1 cellular context compared by ENCODE assay signal in the genomic region with DNA sequence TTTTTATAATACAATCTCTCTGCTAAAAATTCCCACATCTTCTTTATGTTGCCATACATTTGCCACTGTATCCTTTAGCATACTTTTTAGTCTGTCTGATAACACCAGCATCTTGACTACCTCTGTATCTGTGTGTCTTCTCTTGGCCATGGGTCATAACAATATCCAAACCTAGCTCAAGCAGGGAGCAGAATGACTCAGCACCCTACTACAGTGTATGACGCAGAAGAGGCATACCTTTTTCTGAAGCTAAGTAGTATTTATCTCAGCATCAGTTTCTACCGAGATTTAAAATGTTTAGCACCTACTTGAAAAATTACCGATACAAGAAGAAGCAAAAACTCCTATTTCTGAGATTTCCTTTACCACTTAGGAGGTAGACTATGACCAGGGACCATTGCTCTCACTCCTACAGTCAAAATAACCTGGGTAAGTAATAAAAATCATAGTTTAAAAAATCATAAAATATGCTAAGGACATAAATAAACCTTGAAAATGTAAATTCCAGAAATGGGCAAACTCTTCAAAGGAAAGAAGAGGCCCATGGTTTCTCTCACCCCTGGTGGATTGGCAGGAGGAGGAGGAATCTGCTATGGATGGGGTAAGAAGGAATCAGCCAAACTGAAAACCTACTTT.
TF ChIP-seq lines count a peak whose summit lies in the region.

No MANE protein-coding gene starts in this region.

TF ChIP-seq in K562, 482 proteins besides CTCF, POLR2A, EP300 and RAD21 (continued from another document):
- TF ChIP-seq MAFG (tag; conservative IDR thresholded peaks at IDR 0.05) (peak; percentile 32; the same call in 1 of the 2 replicates), NFE2L1 (tag; IDR thresholded peaks at IDR 0.05; ENCODE audit: borderline replicate concordance, low read depth) (peak; percentile 20; the same call in 1 of the 2 replicates), DMBX1 (CRISPR knock-in tag; IDR thresholded peaks at IDR 0.05; ENCODE audit: borderline replicate concordance) (no peak), SRSF9 (IDR thresholded peaks at IDR 0.05; ENCODE audit: borderline replicate concordance, low read depth, low read length) (no peak), SMARCE1 (IDR thresholded peaks at IDR 0.05) (no peak), HCFC1 (IDR thresholded peaks at IDR 0.05; ENCODE audit: low read depth, low read length) (no peak), SIN3B (IDR thresholded peaks at IDR 0.05; ENCODE audit: low read depth) (no peak), ZNF184 (CRISPR knock-in tag; IDR thresholded peaks at IDR 0.05) (no peak), RBM34 (IDR thresholded peaks at IDR 0.05; ENCODE audit: borderline replicate concordance, insufficient read depth, low read length) (no peak), ZNF263 (CRISPR knock-in tag; IDR thresholded peaks at IDR 0.05; ENCODE audit: borderline replicate concordance) (no peak), GTF2A2 (tag; IDR thresholded peaks at IDR 0.05) (no peak), MBD2 (IDR thresholded peaks at IDR 0.05; ENCODE audit: borderline replicate concordance, low read depth) (no peak), ZNF316 (IDR thresholded peaks at IDR 0.05) (peak; percentile 33), EWSR1 (IDR thresholded peaks at IDR 0.05; ENCODE audit: borderline replicate concordance, low read depth, partially characterized antibody) (no peak)
- TF ChIP-seq, protein P1, sequence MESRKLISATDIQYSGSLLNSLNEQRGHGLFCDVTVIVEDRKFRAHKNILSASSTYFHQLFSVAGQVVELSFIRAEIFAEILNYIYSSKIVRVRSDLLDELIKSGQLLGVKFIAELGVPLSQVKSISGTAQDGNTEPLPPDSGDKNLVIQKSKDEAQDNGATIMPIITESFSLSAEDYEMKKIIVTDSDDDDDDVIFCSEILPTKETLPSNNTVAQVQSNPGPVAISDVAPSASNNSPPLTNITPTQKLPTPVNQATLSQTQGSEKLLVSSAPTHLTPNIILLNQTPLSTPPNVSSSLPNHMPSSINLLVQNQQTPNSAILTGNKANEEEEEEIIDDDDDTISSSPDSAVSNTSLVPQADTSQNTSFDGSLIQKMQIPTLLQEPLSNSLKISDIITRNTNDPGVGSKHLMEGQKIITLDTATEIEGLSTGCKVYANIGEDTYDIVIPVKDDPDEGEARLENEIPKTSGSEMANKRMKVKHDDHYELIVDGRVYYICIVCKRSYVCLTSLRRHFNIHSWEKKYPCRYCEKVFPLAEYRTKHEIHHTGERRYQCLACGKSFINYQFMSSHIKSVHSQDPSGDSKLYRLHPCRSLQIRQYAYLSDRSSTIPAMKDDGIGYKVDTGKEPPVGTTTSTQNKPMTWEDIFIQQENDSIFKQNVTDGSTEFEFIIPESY (CRISPR knock-in tag; IDR thresholded peaks at IDR 0.05), result no peak
- TF ChIP-seq, protein P2, sequence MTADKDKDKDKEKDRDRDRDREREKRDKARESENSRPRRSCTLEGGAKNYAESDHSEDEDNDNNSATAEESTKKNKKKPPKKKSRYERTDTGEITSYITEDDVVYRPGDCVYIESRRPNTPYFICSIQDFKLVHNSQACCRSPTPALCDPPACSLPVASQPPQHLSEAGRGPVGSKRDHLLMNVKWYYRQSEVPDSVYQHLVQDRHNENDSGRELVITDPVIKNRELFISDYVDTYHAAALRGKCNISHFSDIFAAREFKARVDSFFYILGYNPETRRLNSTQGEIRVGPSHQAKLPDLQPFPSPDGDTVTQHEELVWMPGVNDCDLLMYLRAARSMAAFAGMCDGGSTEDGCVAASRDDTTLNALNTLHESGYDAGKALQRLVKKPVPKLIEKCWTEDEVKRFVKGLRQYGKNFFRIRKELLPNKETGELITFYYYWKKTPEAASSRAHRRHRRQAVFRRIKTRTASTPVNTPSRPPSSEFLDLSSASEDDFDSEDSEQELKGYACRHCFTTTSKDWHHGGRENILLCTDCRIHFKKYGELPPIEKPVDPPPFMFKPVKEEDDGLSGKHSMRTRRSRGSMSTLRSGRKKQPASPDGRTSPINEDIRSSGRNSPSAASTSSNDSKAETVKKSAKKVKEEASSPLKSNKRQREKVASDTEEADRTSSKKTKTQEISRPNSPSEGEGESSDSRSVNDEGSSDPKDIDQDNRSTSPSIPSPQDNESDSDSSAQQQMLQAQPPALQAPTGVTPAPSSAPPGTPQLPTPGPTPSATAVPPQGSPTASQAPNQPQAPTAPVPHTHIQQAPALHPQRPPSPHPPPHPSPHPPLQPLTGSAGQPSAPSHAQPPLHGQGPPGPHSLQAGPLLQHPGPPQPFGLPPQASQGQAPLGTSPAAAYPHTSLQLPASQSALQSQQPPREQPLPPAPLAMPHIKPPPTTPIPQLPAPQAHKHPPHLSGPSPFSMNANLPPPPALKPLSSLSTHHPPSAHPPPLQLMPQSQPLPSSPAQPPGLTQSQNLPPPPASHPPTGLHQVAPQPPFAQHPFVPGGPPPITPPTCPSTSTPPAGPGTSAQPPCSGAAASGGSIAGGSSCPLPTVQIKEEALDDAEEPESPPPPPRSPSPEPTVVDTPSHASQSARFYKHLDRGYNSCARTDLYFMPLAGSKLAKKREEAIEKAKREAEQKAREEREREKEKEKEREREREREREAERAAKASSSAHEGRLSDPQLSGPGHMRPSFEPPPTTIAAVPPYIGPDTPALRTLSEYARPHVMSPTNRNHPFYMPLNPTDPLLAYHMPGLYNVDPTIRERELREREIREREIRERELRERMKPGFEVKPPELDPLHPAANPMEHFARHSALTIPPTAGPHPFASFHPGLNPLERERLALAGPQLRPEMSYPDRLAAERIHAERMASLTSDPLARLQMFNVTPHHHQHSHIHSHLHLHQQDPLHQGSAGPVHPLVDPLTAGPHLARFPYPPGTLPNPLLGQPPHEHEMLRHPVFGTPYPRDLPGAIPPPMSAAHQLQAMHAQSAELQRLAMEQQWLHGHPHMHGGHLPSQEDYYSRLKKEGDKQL (CRISPR knock-in tag; IDR thresholded peaks at IDR 0.05; ENCODE audit: borderline replicate concordance), result no peak
- TF ChIP-seq, protein P3, sequence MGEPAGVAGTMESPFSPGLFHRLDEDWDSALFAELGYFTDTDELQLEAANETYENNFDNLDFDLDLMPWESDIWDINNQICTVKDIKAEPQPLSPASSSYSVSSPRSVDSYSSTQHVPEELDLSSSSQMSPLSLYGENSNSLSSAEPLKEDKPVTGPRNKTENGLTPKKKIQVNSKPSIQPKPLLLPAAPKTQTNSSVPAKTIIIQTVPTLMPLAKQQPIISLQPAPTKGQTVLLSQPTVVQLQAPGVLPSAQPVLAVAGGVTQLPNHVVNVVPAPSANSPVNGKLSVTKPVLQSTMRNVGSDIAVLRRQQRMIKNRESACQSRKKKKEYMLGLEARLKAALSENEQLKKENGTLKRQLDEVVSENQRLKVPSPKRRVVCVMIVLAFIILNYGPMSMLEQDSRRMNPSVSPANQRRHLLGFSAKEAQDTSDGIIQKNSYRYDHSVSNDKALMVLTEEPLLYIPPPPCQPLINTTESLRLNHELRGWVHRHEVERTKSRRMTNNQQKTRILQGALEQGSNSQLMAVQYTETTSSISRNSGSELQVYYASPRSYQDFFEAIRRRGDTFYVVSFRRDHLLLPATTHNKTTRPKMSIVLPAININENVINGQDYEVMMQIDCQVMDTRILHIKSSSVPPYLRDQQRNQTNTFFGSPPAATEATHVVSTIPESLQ (CRISPR knock-in tag; IDR thresholded peaks at IDR 0.05), result no peak
- TF ChIP-seq, protein P4, sequence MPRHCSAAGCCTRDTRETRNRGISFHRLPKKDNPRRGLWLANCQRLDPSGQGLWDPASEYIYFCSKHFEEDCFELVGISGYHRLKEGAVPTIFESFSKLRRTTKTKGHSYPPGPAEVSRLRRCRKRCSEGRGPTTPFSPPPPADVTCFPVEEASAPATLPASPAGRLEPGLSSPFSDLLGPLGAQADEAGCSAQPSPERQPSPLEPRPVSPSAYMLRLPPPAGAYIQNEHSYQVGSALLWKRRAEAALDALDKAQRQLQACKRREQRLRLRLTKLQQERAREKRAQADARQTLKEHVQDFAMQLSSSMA (CRISPR knock-in tag; IDR thresholded peaks at IDR 0.05), result no peak
